In the genomic region with DNA sequence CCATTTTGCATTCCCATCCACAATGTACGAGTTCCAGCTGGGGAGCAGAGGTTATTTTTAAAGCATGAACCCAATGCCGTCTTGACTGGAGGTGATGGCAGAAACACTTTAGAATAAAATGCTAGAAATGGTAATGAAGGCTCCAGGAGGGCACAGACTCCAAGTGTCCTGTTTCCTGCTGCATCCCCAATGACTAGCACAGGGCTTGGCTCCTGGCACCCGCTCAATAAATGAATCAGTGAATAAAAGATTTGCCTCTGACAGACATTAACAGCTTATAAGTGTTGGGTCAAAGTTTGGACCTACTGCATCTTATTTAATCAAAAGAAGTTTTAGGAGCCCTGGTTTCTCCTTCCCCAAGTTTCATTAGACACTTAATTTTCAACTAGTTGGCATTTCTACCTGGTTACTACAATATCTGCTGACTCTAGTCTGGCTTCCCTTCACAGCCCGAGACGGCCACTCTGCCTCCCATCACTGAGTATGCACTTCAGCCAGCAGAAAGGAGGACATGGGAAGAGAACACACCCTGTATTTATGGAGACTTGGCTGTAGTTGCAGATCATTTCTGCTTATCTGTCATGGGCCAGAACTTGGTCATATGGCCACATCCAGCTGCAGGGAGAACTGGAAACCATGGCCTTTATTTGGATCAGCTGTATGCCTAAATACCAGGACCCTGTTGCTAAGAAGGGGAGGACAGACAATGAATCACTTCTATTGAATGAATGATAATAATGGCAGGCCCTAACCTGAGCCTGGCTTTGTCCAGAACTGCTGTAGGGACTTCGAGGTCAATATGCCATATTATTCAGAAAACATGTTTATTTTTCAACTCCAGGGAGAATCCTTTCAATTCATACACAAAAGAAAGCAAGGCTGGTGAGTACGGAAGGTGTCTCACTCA, we compare ENCODE assay signal across 27 cellular contexts.
A peak's percentile ranks its signal among the peaks of the same experiment; 100 is the strongest.
DNase-seq lines count a peak whose midpoint lies in the region; ATAC-seq and TF ChIP-seq lines count a peak whose summit lies in the region.
"Had no signal": no experiment of that assay in that cellular context is flagged by ENCODE, and none has a peak within 500 bp of the region (broad histone marks: within the 10 kb centered on the region; RNA-seq: fewer than 3 reads in every experiment).

No MANE protein-coding gene starts in this region.

- H3K27ac ChIP-seq in RWPE2 (ENCODE audit: poor library complexity, severe bottlenecking) (no peak overlapping the region), cardiac muscle cell (peak overlapping the region; percentile 68)
- H3K27ac ChIP-seq: lower lobe of right lung, neutrophil, Peyer's patch, psoas muscle, testis had no signal

- H3K27ac Mint-ChIP-seq in immature natural killer cell: no peak overlapping the region
- H3K27ac Mint-ChIP-seq: activated naive CD4-positive, alpha-beta T cell treated with anti-CD3 and anti-CD28 coated beads for 36 hours; CD4-positive, alpha-beta T cell; stimulated activated memory B cell treated with anti-CD40 and anti-IgM and Interleukin-4, amounts not matched to agents 10 μg/mL and 1 μg/mL and 100 μg/mL, for 72 hours; WTC11 had no signal

- ATAC-seq in RWPE2 (ENCODE audit: low read depth) (peak; percentile 26; the same call in 2 of the 3 replicates), HG03439 (IDR thresholded peaks at IDR 0.05; ENCODE audit: unreplicated experiment) (no peak), mucosa of descending colon (no peak)
- ATAC-seq: lower lobe of right lung; SK-N-SH treated with all-trans-retinoic acid at 6 μM for 48 hours; stimulated activated memory B cell treated with anti-CD40 and anti-IgM and Interleukin-4, amounts not matched to agents 10 μg/mL and 1 μg/mL and 100 μg/mL, for 72 hours; WTC11 had no signal

- H3K4me1 ChIP-seq in RWPE2 (ENCODE audit: insufficient read depth, poor library complexity, severe bottlenecking): peaks cover 3% of the 10 kb centered on the region
- peaks cover 14% of the 10 kb centered on the region for H3K4me1 ChIP-seq in cardiac muscle cell (ENCODE audit: low read depth)
- no peaks in the 10 kb centered on the region for H3K4me1 ChIP-seq in mucosa of descending colon (ENCODE audit: low read depth)
- H3K4me1 ChIP-seq: lower lobe of right lung, Peyer's patch, psoas muscle, testis had no signal

- DNase-seq in AG08395 (ENCODE audit: low spot score) (peak; percentile 27), ELR (ENCODE audit: low read depth) (peak; percentile 22), RWPE2 (ENCODE audit: low spot score) (peak; percentile 57), cardiac muscle cell (ENCODE audit: low read depth in 1 of 2, low spot score in 1 of 2) (peak in 1 of 2 donors; percentile 42), NCI-H1436 treated with DMSO at 0.1 percent for 48 hours (lab: John Stamatoyannopoulos, UW) (no peak), immature natural killer cell (no peak), mucosa of descending colon (no peak)
- DNase-seq: activated CD4-positive, alpha-beta T cell treated with anti-CD3 and anti-CD28 coated beads, Interleukin-2, amount 50 U/mL, for 48 hours; activated naive CD4-positive, alpha-beta T cell treated with anti-CD3 and anti-CD28 coated beads for 36 hours; activated T-cell treated with anti-CD3 and anti-CD28 coated beads, Interleukin-2, amount 50 U/mL, for 1 hour; amniotic stem cell; CD4-positive, alpha-beta T cell; DMS53; lower lobe of right lung; NCI-H1105 treated with DMSO at 0.1 percent for 48 hours; NCI-H2107; NCI-H510A treated with DMSO at 0.1 percent for 48 hours; NK-92 treated with Interleukin-12 subunit alpha and Interleukin-12 subunit beta, amount 100 ng/mL, for 24 hours; Peyer's patch; psoas muscle; testis had no signal

- H3K27me3 ChIP-seq in RWPE2 (ENCODE audit: insufficient read depth, poor library complexity, severe bottlenecking) (peaks cover 8% of the 10 kb centered on the region), cardiac muscle cell (no peaks in the 10 kb centered on the region)
- H3K27me3 ChIP-seq: Peyer's patch, testis had no signal

- H3K9me3 ChIP-seq in RWPE2 (ENCODE audit: severe bottlenecking): peaks cover 11% of the 10 kb centered on the region
- no peaks in the 10 kb centered on the region for H3K9me3 ChIP-seq in cardiac muscle cell (ENCODE audit: low read depth)
- peaks cover 5% of the 10 kb centered on the region for H3K9me3 ChIP-seq in mucosa of descending colon
- H3K9me3 ChIP-seq: lower lobe of right lung, neutrophil, Peyer's patch, testis had no signal

- no peaks in the 10 kb centered on the region for H3K36me3 ChIP-seq in RWPE2 (ENCODE audit: low read depth)
- no peaks in the 10 kb centered on the region for H3K36me3 ChIP-seq in cardiac muscle cell
- no peaks in the 10 kb centered on the region for H3K36me3 ChIP-seq in mucosa of descending colon (ENCODE audit: low read depth)
- H3K36me3 ChIP-seq: lower lobe of right lung, neutrophil, Peyer's patch had no signal

- H3K27me3 Mint-ChIP-seq in immature natural killer cell (ENCODE audit: low read depth in 3 of 3): peaks cover 0 to 8% (median 5%) of the 10 kb centered on the region in 3 donors
- H3K27me3 Mint-ChIP-seq: CD4-positive, alpha-beta T cell had no signal

- no peaks in the 10 kb centered on the region for H3K4me1 Mint-ChIP-seq in immature natural killer cell
- H3K4me1 Mint-ChIP-seq: stimulated activated memory B cell treated with anti-CD40 and anti-IgM and Interleukin-4, amounts not matched to agents 10 μg/mL and 1 μg/mL and 100 μg/mL, for 72 hours had no signal

- TF ChIP-seq CTCF in RWPE2 (IDR thresholded peaks at IDR 0.05; ENCODE audit: poor library complexity, severe bottlenecking) (no peak), cardiac muscle cell (IDR thresholded peaks at IDR 0.05; ENCODE audit: low read depth, low read length) (no peak), mucosa of descending colon (IDR thresholded peaks at IDR 0.05) (no peak)

- peaks cover 8 to 31% (median 20%) of the 10 kb centered on the region in 3 donors for H3K36me3 Mint-ChIP-seq in immature natural killer cell

- H3K4me3 ChIP-seq in RWPE2 (ENCODE audit: severe bottlenecking): no peak overlapping the region
- no peak overlapping the region for H3K4me3 ChIP-seq in cardiac muscle cell
- no peak overlapping the region for H3K4me3 ChIP-seq in mucosa of descending colon
- H3K4me3 ChIP-seq: lower lobe of right lung, Peyer's patch, psoas muscle, smooth muscle cell, testis had no signal

- H3K9me3 Mint-ChIP-seq in immature natural killer cell: peaks cover 3 to 28% (median 15%) of the 10 kb centered on the region in 6 donors

- no peak overlapping the region for H3K4me3 Mint-ChIP-seq in immature natural killer cell
- H3K4me3 Mint-ChIP-seq: activated naive CD4-positive, alpha-beta T cell treated with anti-CD3 and anti-CD28 coated beads for 36 hours; CD4-positive, alpha-beta T cell; stimulated activated memory B cell treated with anti-CD40 and anti-IgM and Interleukin-4, amounts not matched to agents 10 μg/mL and 1 μg/mL and 100 μg/mL, for 72 hours; WTC11 had no signal

- intact Hi-C loops in mucosa of descending colon (cut with DNase I, micrococcal nuclease): no loop called here

Comparison
In these comparisons a context has a peak if more than half of its experiments do, and no peak if none do; other contexts are left out.
1. DNase-seq: peak in AG08395 (single experiment), ELR (single experiment) and RWPE2 (single experiment); none in NCI-H1436 treated with DMSO at 0.1 percent for 48 hours (single experiment), immature natural killer cell (0 of 3) and mucosa of descending colon (0 of 3).